ENCODE assay signal across 8 cellular contexts in genomic region chr9:129079829-129080228, GRCh38. TPM values are rescaled to one million over a fixed set of nuclear protein-coding genes. Genes with fewer than 3 reads are reported as not detected.
A peak's percentile ranks its signal among the peaks of the same experiment; 100 is the strongest.
DNase-seq lines count a peak whose midpoint lies in the region; ATAC-seq, FAIRE-seq and TF ChIP-seq lines count a peak whose summit lies in the region.

No MANE protein-coding gene starts in this region.

- H3K4me1 ChIP-seq in iPS-20b (ENCODE audit: insufficient read depth, low read length) (peaks cover 5% of the 10 kb centered on the region; the same call in 1 of the 2 replicates), subcutaneous abdominal adipose tissue (ENCODE audit: control insufficient read depth in 5 of 5, insufficient read depth in 5 of 5, low read length in 5 of 5) (peaks cover 5 to 22% (median 19%) of the 10 kb centered on the region in 5 donors)

- no peaks in the 10 kb centered on the region for H3K36me3 Mint-ChIP-seq in activated CD4-positive, alpha-beta T cell treated with anti-CD3 and anti-CD28 coated beads, Interleukin-2, amount 10 ng/mL, durations not matched to agents 7 days and 5 days (ENCODE audit: low read depth)
- no peaks in the 10 kb centered on the region for H3K36me3 Mint-ChIP-seq in activated CD8-positive, alpha-beta T cell treated with anti-CD3 and anti-CD28 coated beads for 36 hours (ENCODE audit: low read depth)

- intact Hi-C loops in activated CD8-positive, alpha-beta T cell treated with anti-CD3 and anti-CD28 coated beads for 36 hours (cut with micrococcal nuclease), result no loop called here

- H3K27ac Mint-ChIP-seq in activated CD4-positive, alpha-beta T cell treated with anti-CD3 and anti-CD28 coated beads, Interleukin-2, amount 10 ng/mL, durations not matched to agents 7 days and 5 days, result peak overlapping the region; percentile 36
- H3K27ac Mint-ChIP-seq in activated CD8-positive, alpha-beta T cell treated with anti-CD3 and anti-CD28 coated beads for 36 hours, result no peak overlapping the region

- CTCF ChIA-PET in activated CD4-positive, alpha-beta T cell treated with anti-CD3 and anti-CD28 coated beads, Interleukin-2, amount 10 ng/mL, durations not matched to agents 7 days and 5 days (lab: Charles Lee), result interaction anchor here (1.0 to 1.8 kb wide), 3 partner anchors 11 to 19 kb away, joined by 3 to 7 read pairs (median 4); no protein-coding TSS in a partner anchor
- CTCF ChIA-PET in activated CD8-positive, alpha-beta T cell treated with anti-CD3 and anti-CD28 coated beads for 36 hours (lab: Charles Lee), result interaction anchor here (1.6 to 2.3 kb wide), 2 partner anchors 12 to 52 kb away, joined by 6 to 10 read pairs; no protein-coding TSS in a partner anchor

- H3K4me3 ChIP-seq in iPS-20b (ENCODE audit: low read length), result peak overlapping the region; percentile 96
- peak overlapping the region in 4 of 5 donors; percentile 72 to 86 (median 80) for H3K4me3 ChIP-seq in subcutaneous abdominal adipose tissue (ENCODE audit: low read depth in 1 of 5, low read length in 5 of 5)

- no peak for ATAC-seq in activated CD8-positive, alpha-beta T cell treated with anti-CD3 and anti-CD28 coated beads for 36 hours

- peak overlapping the region; percentile 86 for H3K4me3 Mint-ChIP-seq in activated CD4-positive, alpha-beta T cell treated with anti-CD3 and anti-CD28 coated beads, Interleukin-2, amount 10 ng/mL, durations not matched to agents 7 days and 5 days
- peak overlapping the region; percentile 88 for H3K4me3 Mint-ChIP-seq in activated CD8-positive, alpha-beta T cell treated with anti-CD3 and anti-CD28 coated beads for 36 hours

- no peaks in the 10 kb centered on the region for H3K27me3 Mint-ChIP-seq in activated CD4-positive, alpha-beta T cell treated with anti-CD3 and anti-CD28 coated beads, Interleukin-2, amount 10 ng/mL, durations not matched to agents 7 days and 5 days
- H3K27me3 Mint-ChIP-seq in activated CD8-positive, alpha-beta T cell treated with anti-CD3 and anti-CD28 coated beads for 36 hours, result no peaks in the 10 kb centered on the region

- no peaks in the 10 kb centered on the region for H3K27me3 ChIP-seq in iPS-20b (ENCODE audit: insufficient read depth, low read length)
- H3K27me3 ChIP-seq in subcutaneous abdominal adipose tissue (ENCODE audit: control insufficient read depth in 5 of 5, insufficient read depth in 4 of 5, low read length in 5 of 5), result no peaks in the 10 kb centered on the region

- no peak for TF ChIP-seq CTCF in activated CD8-positive, alpha-beta T cell treated with anti-CD3 and anti-CD28 coated beads for 36 hours (IDR thresholded peaks at IDR 0.05)

- H3K9ac ChIP-seq in iPS-20b (ENCODE audit: low read depth, low read length) (peak overlapping the region; percentile 88; the same call in 1 of the 2 replicates), subcutaneous abdominal adipose tissue (ENCODE audit: low read length in 5 of 5) (peak overlapping the region in 1 of 5 donors; percentile 45)

- H3K36me3 ChIP-seq in iPS-20b (ENCODE audit: insufficient read depth, low read depth, low read length), result peaks cover 2% of the 10 kb centered on the region
- H3K36me3 ChIP-seq in subcutaneous abdominal adipose tissue (ENCODE audit: control insufficient read depth in 5 of 5, insufficient read depth in 5 of 5, low read length in 5 of 5), result peaks cover 0 to 6% (median 1%) of the 10 kb centered on the region in 5 donors

- FAIRE-seq in frontal cortex (lab: Jason Lieb, UNC), result no peak

- H3K27ac ChIP-seq in iPS-20b (ENCODE audit: low read length) (no peak overlapping the region), subcutaneous abdominal adipose tissue (ENCODE audit: low read depth, low read length) (no peak overlapping the region)

- POLR2A ChIA-PET in activated CD4-positive, alpha-beta T cell treated with anti-CD3 and anti-CD28 coated beads, Interleukin-2, amount 10 ng/mL, durations not matched to agents 7 days and 5 days (lab: Charles Lee), result interaction anchor here (0.9 kb wide), 1 partner anchor 52 kb away, joined by 3 read pairs; the partner anchor contains the start of gene SH3GLB2
- POLR2A ChIA-PET in activated CD8-positive, alpha-beta T cell treated with anti-CD3 and anti-CD28 coated beads for 36 hours (lab: Charles Lee), result interaction anchor here (1.2 to 1.3 kb wide), 2 partner anchors 10 to 11 kb away, joined by 3 to 5 read pairs; no protein-coding TSS in a partner anchor

- H3K4me1 Mint-ChIP-seq in activated CD4-positive, alpha-beta T cell treated with anti-CD3 and anti-CD28 coated beads, Interleukin-2, amount 10 ng/mL, durations not matched to agents 7 days and 5 days, result peaks cover 34% of the 10 kb centered on the region
- peaks cover 21% of the 10 kb centered on the region for H3K4me1 Mint-ChIP-seq in activated CD8-positive, alpha-beta T cell treated with anti-CD3 and anti-CD28 coated beads for 36 hours (ENCODE audit: low read depth)

- no peaks in the 10 kb centered on the region for H3K9me3 Mint-ChIP-seq in activated CD4-positive, alpha-beta T cell treated with anti-CD3 and anti-CD28 coated beads, Interleukin-2, amount 10 ng/mL, durations not matched to agents 7 days and 5 days
- no peaks in the 10 kb centered on the region for H3K9me3 Mint-ChIP-seq in activated CD8-positive, alpha-beta T cell treated with anti-CD3 and anti-CD28 coated beads for 36 hours

- H3K9me3 ChIP-seq in iPS-20b (ENCODE audit: insufficient read depth, low read depth, low read length) (no peaks in the 10 kb centered on the region), subcutaneous abdominal adipose tissue (ENCODE audit: control insufficient read depth in 5 of 5, low read length in 5 of 5) (no peaks in the 10 kb centered on the region)

- no peak for DNase-seq in activated CD4-positive, alpha-beta T cell treated with anti-CD3 and anti-CD28 coated beads, Interleukin-2, amount 10 ng/mL, durations not matched to agents 7 days and 5 days
- no peak for DNase-seq in activated CD4-positive, alpha-beta T cell treated with anti-CD3 and anti-CD28 coated beads for 4 hours
- no peak for DNase-seq in activated CD8-positive, alpha-beta T cell treated with anti-CD3 and anti-CD28 coated beads for 36 hours
- no peak for DNase-seq in NOMO-1 treated with DMSO at 0.1 percent for 48 hours (lab: John Stamatoyannopoulos, UW; ENCODE audit: unreplicated experiment)
- no peak for DNase-seq in frontal cortex (ENCODE audit: low spot score in 2 of 2)
- no peak for DNase-seq in NCI-H2171 treated with DMSO at 0.1 percent for 48 hours (lab: John Stamatoyannopoulos, UW)

RNA-seq across cellular contexts. Expression of gene DOLPP1, which starts 1.1 kb away (rescaled TPM):
- 10 to 100 TPM; 19.5 to 19.6 TPM for total RNA-seq in activated CD4-positive, alpha-beta T cell treated with anti-CD3 and anti-CD28 coated beads, Interleukin-2, amount 10 ng/mL, durations not matched to agents 7 days and 5 days
- 10 to 100 TPM; 12.7 to 15.2 TPM for total RNA-seq in activated CD8-positive, alpha-beta T cell treated with anti-CD3 and anti-CD28 coated beads for 36 hours
- total RNA-seq in frontal cortex, result 16.7 TPM

RNA-seq across cellular contexts. Expression of gene CRAT, which starts 30.8 kb away (rescaled TPM):
- total RNA-seq in activated CD4-positive, alpha-beta T cell treated with anti-CD3 and anti-CD28 coated beads, Interleukin-2, amount 10 ng/mL, durations not matched to agents 7 days and 5 days, result 10 to 100 TPM; 20.4 to 25.2 TPM
- total RNA-seq in activated CD8-positive, alpha-beta T cell treated with anti-CD3 and anti-CD28 coated beads for 36 hours, result 10 to 100 TPM; 11.8 to 12.7 TPM
- total RNA-seq in frontal cortex, result 12.2 TPM

RNA-seq across cellular contexts. Expression of gene PTPA, which starts 31.4 kb away (rescaled TPM):
- 100 to 1,000 TPM in 1 of 2 experiments, 10 to 100 TPM in 1; 96.4 to 111 TPM for total RNA-seq in activated CD4-positive, alpha-beta T cell treated with anti-CD3 and anti-CD28 coated beads, Interleukin-2, amount 10 ng/mL, durations not matched to agents 7 days and 5 days
- 10 to 100 TPM; 95.3 to 98.5 TPM for total RNA-seq in activated CD8-positive, alpha-beta T cell treated with anti-CD3 and anti-CD28 coated beads for 36 hours
- 55.0 TPM for total RNA-seq in frontal cortex

RNA-seq across cellular contexts. Expression of gene MIGA2, which starts 43.4 kb away (rescaled TPM):
- total RNA-seq in activated CD4-positive, alpha-beta T cell treated with anti-CD3 and anti-CD28 coated beads, Interleukin-2, amount 10 ng/mL, durations not matched to agents 7 days and 5 days, result 10 to 100 TPM; 33.8 to 43.1 TPM
- 10 to 100 TPM; 34.6 to 35.8 TPM for total RNA-seq in activated CD8-positive, alpha-beta T cell treated with anti-CD3 and anti-CD28 coated beads for 36 hours
- 12.6 TPM for total RNA-seq in frontal cortex

RNA-seq across cellular contexts. Expression of gene SH3GLB2, which starts 51.7 kb away (rescaled TPM):
- total RNA-seq in activated CD4-positive, alpha-beta T cell treated with anti-CD3 and anti-CD28 coated beads, Interleukin-2, amount 10 ng/mL, durations not matched to agents 7 days and 5 days, result 100 to 1,000 TPM; 111 to 124 TPM
- total RNA-seq in activated CD8-positive, alpha-beta T cell treated with anti-CD3 and anti-CD28 coated beads for 36 hours, result 10 to 100 TPM; 49.3 to 50.8 TPM
- 60.3 TPM for total RNA-seq in frontal cortex
